In genomic region chr12:57897296-57897974, GRCh38 we compare ENCODE assay signal across 8 cellular contexts. TPM values are rescaled to one million over a fixed set of nuclear protein-coding genes. Genes with fewer than 3 reads are reported as not detected.
DNase-seq lines count a peak whose midpoint lies in the region; ATAC-seq and TF ChIP-seq lines count a peak whose summit lies in the region.

No MANE protein-coding gene starts in this region.

- peaks cover 45% of the 10 kb centered on the region for H3F3A ChIP-seq in GM23248 (ENCODE audit: insufficient read depth)
- H3F3A ChIP-seq in PC-3 (ENCODE audit: low read length, unreplicated experiment): peaks cover 9% of the 10 kb centered on the region

- H3K9me2 ChIP-seq in GM23248 (ENCODE audit: insufficient read depth): no peaks in the 10 kb centered on the region
- no peaks in the 10 kb centered on the region for H3K9me2 ChIP-seq in PC-3 (replicated peaks; ENCODE audit: low read length)

- no TSS peak for BruUV-seq in PC-3 (replicated peaks; lab: Mats Ljungman, UMichigan)

- H3K4me3 ChIP-seq in GM23248: peak overlapping the region; percentile 65
- H3K4me3 ChIP-seq in PC-3 (ENCODE audit: low read length): no peak overlapping the region
- H3K4me3 ChIP-seq in esophagus muscularis mucosa: peak overlapping the region; percentile 60 to 83 (median 67)
- peak overlapping the region; percentile 65 for H3K4me3 ChIP-seq in rectal smooth muscle tissue (ENCODE audit: low read length)

- in situ Hi-C loops in GM23248 (cut with MboI): no loop called here

- H2AFZ ChIP-seq in GM23248 (peak overlapping the region; percentile 76), PC-3 (ENCODE audit: low read length) (peak overlapping the region; percentile 87; the same call in 1 of the 2 replicates)

- peaks cover 59% of the 10 kb centered on the region for H3K4me1 ChIP-seq in GM23248 (ENCODE audit: insufficient read depth)
- peaks cover 30% of the 10 kb centered on the region for H3K4me1 ChIP-seq in PC-3 (ENCODE audit: insufficient read depth, low read length)
- peaks cover 65 to 76% (median 69%) of the 10 kb centered on the region in 4 donors for H3K4me1 ChIP-seq in esophagus muscularis mucosa
- peaks cover 61% of the 10 kb centered on the region for H3K4me1 ChIP-seq in rectal smooth muscle tissue (ENCODE audit: control insufficient read depth, insufficient read depth, low read length)

- no peaks in the 10 kb centered on the region for H3K36me3 ChIP-seq in GM23248 (ENCODE audit: low read depth)
- H3K36me3 ChIP-seq in PC-3 (ENCODE audit: low read depth, low read length): no peaks in the 10 kb centered on the region
- no peaks in the 10 kb centered on the region for H3K36me3 ChIP-seq in esophagus muscularis mucosa
- H3K36me3 ChIP-seq in rectal smooth muscle tissue (ENCODE audit: control insufficient read depth, insufficient read depth, low read length): no peaks in the 10 kb centered on the region

- H3K4me2 ChIP-seq in GM23248 (ENCODE audit: unreplicated experiment) (peak overlapping the region; percentile 78), PC-3 (ENCODE audit: low read length) (peak overlapping the region; percentile 81; the same call in 1 of the 2 replicates)

- TF ChIP-seq EP300 in esophagus muscularis mucosa (IDR thresholded peaks at IDR 0.05): no peak

- DNase-seq in GM23248: no peak
- DNase-seq in PC-3: no peak
- DNase-seq in esophagus muscularis mucosa (ENCODE audit: extremely low spot score): no peak
- no peak for DNase-seq in NCI-H446 (lab: John Stamatoyannopoulos, UW)
- DNase-seq in NCI-H526 (lab: John Stamatoyannopoulos, UW): no peak
- DNase-seq in effector CD4-positive, alpha-beta T cell: no peak

- H3K27me3 ChIP-seq in GM23248 (replicated peaks; ENCODE audit: insufficient read depth): no peaks in the 10 kb centered on the region
- no peaks in the 10 kb centered on the region for H3K27me3 ChIP-seq in PC-3 (ENCODE audit: low read length)
- H3K27me3 ChIP-seq in esophagus muscularis mucosa: no peaks in the 10 kb centered on the region
- no peaks in the 10 kb centered on the region for H3K27me3 ChIP-seq in rectal smooth muscle tissue (ENCODE audit: control insufficient read depth, insufficient read depth, low read length)

- no peak for TF ChIP-seq CTCF in PC-3 (conservative IDR thresholded peaks at IDR 0.05; ENCODE audit: low read depth, low read length)
- TF ChIP-seq CTCF in esophagus muscularis mucosa (IDR thresholded peaks at IDR 0.05): no peak

- ATAC-seq in PC-3 (no peak), GM21825 (IDR thresholded peaks at IDR 0.05; ENCODE audit: unreplicated experiment) (no peak)

- 61 to 66% methylated on average over 8 to 10 of the region's 10 CpGs for WGBS in GM23248 (ENCODE audit: low coverage in 1 of 2, low lambda C conversion rate in 2 of 2, missing lambda C conversion rate in 2 of 2), 2 experiments
- 56% methylated on average over 10 of the region's 10 CpGs for WGBS in esophagus muscularis mucosa

- H3K27ac ChIP-seq in GM23248: no peak overlapping the region
- H3K27ac ChIP-seq in PC-3 (ENCODE audit: low read length): no peak overlapping the region
- H3K27ac ChIP-seq in esophagus muscularis mucosa (replicated peaks in 1 of 4): peak overlapping the region; percentile 93 to 99 (median 96)
- peak overlapping the region; percentile 99 for H3K27ac ChIP-seq in rectal smooth muscle tissue (ENCODE audit: low read depth, low read length)

- peak overlapping the region; percentile 86 for H3K9ac ChIP-seq in GM23248
- no peak overlapping the region for H3K9ac ChIP-seq in PC-3 (ENCODE audit: low read length)
- no peak overlapping the region for H3K9ac ChIP-seq in rectal smooth muscle tissue (ENCODE audit: low read length)

- no peaks in the 10 kb centered on the region for H4K20me1 ChIP-seq in GM23248 (ENCODE audit: insufficient read depth)
- H4K20me1 ChIP-seq in PC-3 (ENCODE audit: low read length): no peaks in the 10 kb centered on the region

- POLR2A ChIA-PET in PC-3 (lab: Charles Lee; ENCODE audit: unreplicated experiment): no interaction called here

- intact Hi-C loops in PC-3 (cut with micrococcal nuclease) (no loop called here), esophagus muscularis mucosa (cut with DNase I) (loop anchor here (2.0 kb wide), 1 partner anchor 55 kb away; no protein-coding TSS in a partner anchor)

- H3K79me2 ChIP-seq in GM23248 (ENCODE audit: insufficient read depth) (no peaks in the 10 kb centered on the region), PC-3 (ENCODE audit: low read length) (no peaks in the 10 kb centered on the region)

- CTCF ChIA-PET in PC-3 (lab: Charles Lee): interaction anchor here (1.0 kb wide), 1 partner anchor 9 kb away, joined by 5 read pairs; no protein-coding TSS in a partner anchor

- H3K9me3 ChIP-seq in GM23248 (ENCODE audit: low read depth): no peaks in the 10 kb centered on the region
- H3K9me3 ChIP-seq in PC-3 (ENCODE audit: low read length): no peaks in the 10 kb centered on the region
- H3K9me3 ChIP-seq in esophagus muscularis mucosa: no peaks in the 10 kb centered on the region

- no peak for TF ChIP-seq POLR2A in esophagus muscularis mucosa (IDR thresholded peaks at IDR 0.05; ENCODE audit: low read depth)

RNA-seq across cellular contexts. Expression of gene ATP23, which starts 43.9 kb away (rescaled TPM):
- total RNA-seq in GM23248 (2014; rRNA removed; shearing (Covaris generic)): 8.0 and 14.8 TPM in 2 replicates
- 4.3 and 5.7 TPM in 2 replicates for polyA plus RNA-seq in GM23248 (2016; fragmentation: Nextera tagmentation; extraction: Ambion mirVana)
- total RNA-seq in PC-3 (2014; rRNA removed): 14.7 and 19.4 TPM in 2 replicates
- 10 to 100 TPM; 10.3 to 17.9 (median 14.8) TPM for total RNA-seq in esophagus muscularis mucosa

RNA-seq across cellular contexts. Expression of gene CTDSP2, which starts 50.9 kb away (rescaled TPM):
- 97.3 and 109 TPM in 2 replicates for total RNA-seq in GM23248 (2014; rRNA removed; shearing (Covaris generic))
- polyA plus RNA-seq in GM23248 (2016; fragmentation: Nextera tagmentation; extraction: Ambion mirVana): 51.7 and 52.7 TPM in 2 replicates
- 37.4 and 39.4 TPM in 2 replicates for total RNA-seq in PC-3 (2014; rRNA removed)
- 100 to 1,000 TPM; 127 to 249 (median 196) TPM for total RNA-seq in esophagus muscularis mucosa

Comparison
In these comparisons a context has a peak if more than half of its experiments do, and no peak if none do; other contexts are left out.
1. H3K27ac ChIP-seq: peak in esophagus muscularis mucosa (4 of 4) and rectal smooth muscle tissue (single experiment); none in GM23248 (single experiment) and PC-3 (single experiment).